In genomic region chr1:43847882-43848281, GRCh38 we compare ENCODE assay signal across 15 cellular contexts.
DNase-seq lines count a peak whose midpoint lies in the region; ATAC-seq, FAIRE-seq and TF ChIP-seq lines count a peak whose summit lies in the region.
"Had no signal": no experiment of that assay in that cellular context is flagged by ENCODE, and none has a peak within 500 bp of the region (broad histone marks: within the 10 kb centered on the region; RNA-seq: fewer than 3 reads in every experiment).

No MANE protein-coding gene starts in this region.

- peaks cover 6 to 8% (median 8%) of the 10 kb centered on the region in 3 donors for H3K4me1 Mint-ChIP-seq in CD8-positive, alpha-beta memory T cell

- TF ChIP-seq POLR2A in K562 (conservative IDR thresholded peaks at IDR 0.05) = no peak

- CTCF ChIA-PET in PC-3 (lab: Charles Lee) = no interaction called here
- CTCF ChIA-PET in K562 (lab: Yijun Ruan, JAX; ENCODE audit: low intra/inter-chr PET ratio) = no interaction called here
- CTCF ChIA-PET in CD8-positive, alpha-beta memory T cell (lab: Charles Lee) = interaction anchor here (0.7 kb wide), 1 partner anchor 314 kb away, joined by 3 read pairs; no protein-coding TSS in a partner anchor

- no peaks in the 10 kb centered on the region for H3K9me2 ChIP-seq in PC-3 (replicated peaks; ENCODE audit: low read length)

- no peak overlapping the region for H3K27ac Mint-ChIP-seq in CD8-positive, alpha-beta memory T cell
- H3K27ac Mint-ChIP-seq: CD14-positive monocyte, H9 had no signal

- H3K27me3 ChIP-seq in KMS-11 (ENCODE audit: insufficient read depth, low read depth) (no peaks in the 10 kb centered on the region), PC-3 (ENCODE audit: low read length) (no peaks in the 10 kb centered on the region), K562 (ENCODE audit: control insufficient read depth in 2 of 2, insufficient read depth in 2 of 2, low read length in 2 of 2) (no peaks in the 10 kb centered on the region)
- H3K27me3 ChIP-seq in CD8-positive, alpha-beta memory T cell (ENCODE audit: insufficient read depth, low read length, poor library complexity, severe bottlenecking) = no peaks in the 10 kb centered on the region

- H3K4me3 Mint-ChIP-seq in CD8-positive, alpha-beta memory T cell = no peak overlapping the region
- H3K4me3 Mint-ChIP-seq: CD4-positive, alpha-beta memory T cell; H9 had no signal

- H3K79me2 ChIP-seq in KMS-11 (ENCODE audit: insufficient read depth, low read depth) (no peaks in the 10 kb centered on the region), PC-3 (ENCODE audit: low read length) (no peaks in the 10 kb centered on the region), K562 (ENCODE audit: control insufficient read depth, insufficient read depth, low read length) (no peaks in the 10 kb centered on the region)

- no TSS peak for BruUV-seq in PC-3 (replicated peaks; lab: Mats Ljungman, UMichigan)
- no TSS peak for BruUV-seq in K562 (replicated peaks; lab: Mats Ljungman, UMichigan)

- H3K4me2 ChIP-seq in KMS-11 (peak overlapping the region; percentile 44), PC-3 (ENCODE audit: low read length) (peak overlapping the region; percentile 74), K562 (ENCODE audit: insufficient read depth, low read length) (no peak overlapping the region)

- 69% methylated on average over 4 of the region's 4 CpGs for WGBS in K562 (ENCODE audit: insufficient coverage, low coverage, missing lambda C conversion rate)

- peak; percentile 22 for DNase-seq in PC-3
- no peak for DNase-seq in K562 (ENCODE audit: extremely low read depth in 1 of 4, low spot score in 3 of 4)
- no peak for DNase-seq in activated CD4-positive, alpha-beta T cell treated with anti-CD3 and anti-CD28 coated beads, Interleukin-2, amount 50 U/mL, for 1 hour
- DNase-seq in CD8-positive, alpha-beta memory T cell = no peak
- no peak for DNase-seq in ACHN
- no peak for DNase-seq in NCI-H1930 (lab: John Stamatoyannopoulos, UW)
- DNase-seq: AML-193; Calu3; CD4-positive, alpha-beta memory T cell; DMS79 treated with DMSO at 0.1 percent for 48 hours; GF-D8; GOT3; H9 had no signal

- in situ Hi-C loops in K562 (cut with MboI) (no loop called here), ACHN (cut with HindIII; ENCODE audit: low pct_ligation_motif_present, low pct_unique_long_range_greater_than_20kb, low sequenced_read_pairs) (no loop called here)

- H3K27me3 Mint-ChIP-seq in CD8-positive, alpha-beta memory T cell = no peaks in the 10 kb centered on the region
- H3K27me3 Mint-ChIP-seq: CD4-positive, alpha-beta memory T cell had no signal

- no peaks in the 10 kb centered on the region for H3K9me1 ChIP-seq in K562 (ENCODE audit: control insufficient read depth, insufficient read depth, low read length)

- TF ChIP-seq RAD21 in K562 (CRISPR knock-in tag; conservative IDR thresholded peaks at IDR 0.05 in 1 of 2, IDR thresholded peaks at IDR 0.05 in 1 of 2) = no peak

- H3K9me3 ChIP-seq in PC-3 (ENCODE audit: low read length) (no peaks in the 10 kb centered on the region), K562 (replicated peaks; ENCODE audit: control insufficient read depth, insufficient read depth, low read depth, low read length) (0 out of 2 replicates have a peak, but pooled peaks cover 1% of the 10 kb centered on the region)
- H3K9me3 ChIP-seq in CD8-positive, alpha-beta memory T cell (ENCODE audit: low read length) = no peaks in the 10 kb centered on the region

- H4K20me1 ChIP-seq in KMS-11 (ENCODE audit: insufficient read depth) (no peaks in the 10 kb centered on the region), PC-3 (ENCODE audit: low read length) (no peaks in the 10 kb centered on the region), K562 (replicated peaks; ENCODE audit: control insufficient read depth, insufficient read depth, low read length) (no peaks in the 10 kb centered on the region)

- no peaks in the 10 kb centered on the region for H3F3A ChIP-seq in PC-3 (ENCODE audit: low read length, unreplicated experiment)

- peak; percentile 59 for ATAC-seq in PC-3
- no peak for ATAC-seq in K562

- H3K27ac ChIP-seq in KMS-11 = no peak overlapping the region
- H3K27ac ChIP-seq in PC-3 (ENCODE audit: low read length) = peak overlapping the region; percentile 37; the same call in 1 of the 2 replicates
- no peak overlapping the region for H3K27ac ChIP-seq in K562 (ENCODE audit: extremely low read depth, low read depth, low read length)
- no peak overlapping the region for H3K27ac ChIP-seq in CD8-positive, alpha-beta memory T cell (ENCODE audit: low read depth, low read length)

- no peaks in the 10 kb centered on the region for H3K36me3 ChIP-seq in KMS-11 (ENCODE audit: insufficient read depth)
- H3K36me3 ChIP-seq in PC-3 (ENCODE audit: low read depth, low read length) = no peaks in the 10 kb centered on the region
- H3K36me3 ChIP-seq in K562 (ENCODE audit: control insufficient read depth, insufficient read depth, low read length) = peaks cover 6% of the 10 kb centered on the region; the same call in 2 of the 3 replicates
- H3K36me3 ChIP-seq in CD8-positive, alpha-beta memory T cell (ENCODE audit: insufficient read depth, low read length) = no peaks in the 10 kb centered on the region

- intact Hi-C loops in PC-3 (cut with micrococcal nuclease) = loop anchor here (5.0 kb wide), 1 partner anchor 84 kb away; the partner anchor contains the start of gene ARTN
- intact Hi-C loops in K562 (cut with micrococcal nuclease) = loop anchor here (5.0 kb wide), 1 partner anchor 84 kb away; the partner anchor contains the start of gene ARTN

- FAIRE-seq in K562 (lab: Jason Lieb, UNC) = no peak

- no peak for TF ChIP-seq EP300 in K562 (IDR thresholded peaks at IDR 0.05; ENCODE audit: low read length)

- H2AFZ ChIP-seq in KMS-11 (ENCODE audit: low read depth) = no peak overlapping the region
- 0 out of 2 replicates have a peak overlapping the region, but pooled peaks have one; percentile 37 for H2AFZ ChIP-seq in PC-3 (ENCODE audit: low read length)
- H2AFZ ChIP-seq in K562 (ENCODE audit: low read depth, low read length) = no peak overlapping the region

- H3K4me1 ChIP-seq in KMS-11 (ENCODE audit: low read depth, poor library complexity, severe bottlenecking) (peaks cover 69% of the 10 kb centered on the region), PC-3 (ENCODE audit: insufficient read depth, low read length) (peaks cover 21% of the 10 kb centered on the region), K562 (replicated peaks in 1 of 2; ENCODE audit: control insufficient read depth in 2 of 2, insufficient read depth in 2 of 2, low read length in 2 of 2) (peaks cover 0 to 2% of the 10 kb centered on the region in 2 experiments; a peak in 3 of 5 replicates)
- no peaks in the 10 kb centered on the region for H3K4me1 ChIP-seq in CD8-positive, alpha-beta memory T cell (ENCODE audit: insufficient read depth, low read length)

- H3K9me3 Mint-ChIP-seq in CD8-positive, alpha-beta memory T cell = no peaks in the 10 kb centered on the region

- POLR2A ChIA-PET in PC-3 (lab: Charles Lee; ENCODE audit: unreplicated experiment) = no interaction called here
- POLR2A ChIA-PET in K562 (lab: Yijun Ruan, JAX) = interaction anchor here (1.3 kb wide), 1 partner anchor 21 kb away, joined by 3 read pairs; no protein-coding TSS in a partner anchor
- POLR2A ChIA-PET in CD8-positive, alpha-beta memory T cell (lab: Charles Lee) = interaction anchor here (0.7 kb wide), 1 partner anchor 403 kb away, joined by 6 read pairs; no protein-coding TSS in a partner anchor

- H3K4me3 ChIP-seq in KMS-11 (IDR thresholded peaks at IDR 0.05; ENCODE audit: insufficient read depth, low read depth, low read length) (no peak overlapping the region), PC-3 (ENCODE audit: low read length) (peak overlapping the region; percentile 48), K562 (no peak overlapping the region)
- H3K4me3 ChIP-seq in CD8-positive, alpha-beta memory T cell (ENCODE audit: low read length) = no peak overlapping the region

- peaks cover 8 to 14% (median 14%) of the 10 kb centered on the region in 3 donors for H3K36me3 Mint-ChIP-seq in CD8-positive, alpha-beta memory T cell

- TF ChIP-seq CTCF in KMS-11 (conservative IDR thresholded peaks at IDR 0.05; ENCODE audit: low read depth, low read length) (no peak), PC-3 (conservative IDR thresholded peaks at IDR 0.05; ENCODE audit: low read depth, low read length) (no peak), K562 (IDR thresholded peaks at IDR 0.05 in 2 of 3, conservative IDR thresholded peaks at IDR 0.05 in 1 of 3; ENCODE audit: insufficient read depth in 2 of 3, low read depth in 1 of 3, low read length in 3 of 3) (no peak)

- H3K9ac ChIP-seq in KMS-11 (no peak overlapping the region), PC-3 (ENCODE audit: low read length) (no peak overlapping the region), K562 (ENCODE audit: insufficient read depth in 1 of 2, low read depth in 2 of 2, low read length in 2 of 2) (no peak overlapping the region)

TF ChIP-seq in K562, 482 proteins besides CTCF, POLR2A, EP300 and RAD21:
- TF ChIP-seq RBM25 (IDR thresholded peaks at IDR 0.05; ENCODE audit: low read depth, low read length, severe bottlenecking) = peak; percentile 20
- TF ChIP-seq ZNF584 (CRISPR knock-in tag; IDR thresholded peaks at IDR 0.05; ENCODE audit: low read depth) = no peak
- no peak for TF ChIP-seq BACH1 (tag; IDR thresholded peaks at IDR 0.05)
TF ChIP-seq in K562: peak in this region for 1.
